Comparison of ENCODE assay signal across 16 cellular contexts in the genomic region with DNA sequence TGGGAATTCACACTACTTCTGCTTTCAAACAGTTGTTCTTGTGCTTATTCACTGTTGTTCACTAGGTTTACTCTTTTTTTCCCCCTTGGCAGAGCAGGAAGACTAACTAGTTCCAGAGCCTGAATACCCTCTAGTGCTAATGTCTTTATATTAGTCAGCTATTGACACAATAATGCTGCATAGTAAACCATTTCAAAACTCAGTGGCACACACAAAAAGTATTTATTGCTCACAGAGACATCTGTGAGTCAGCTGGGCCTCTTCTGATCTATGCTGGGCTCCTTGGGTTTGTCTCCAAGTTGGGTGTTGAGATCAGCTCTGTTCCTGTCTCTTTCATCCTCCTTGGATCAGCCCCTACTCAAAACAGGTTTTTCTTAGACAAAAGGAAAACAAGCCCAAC. TPM values are rescaled to one million over a fixed set of nuclear protein-coding genes. Genes with fewer than 3 reads are reported as not detected.
DNase-seq lines count a peak whose midpoint lies in the region; FAIRE-seq and TF ChIP-seq lines count a peak whose summit lies in the region.
"Had no signal": no experiment of that assay in that cellular context is flagged by ENCODE, and none has a peak within 500 bp of the region (broad histone marks: within the 10 kb centered on the region; RNA-seq: fewer than 3 reads in every experiment).

No MANE protein-coding gene starts in this region.

- H3K4me3 ChIP-seq in bronchial epithelial cell (ENCODE audit: low read depth, low read length) (no peak overlapping the region), suprapubic skin (no peak overlapping the region)
- H3K4me3 ChIP-seq: GM23338, pancreas, SK-N-MC had no signal

- no peak for TF ChIP-seq POLR2A in suprapubic skin (IDR thresholded peaks at IDR 0.05)

- DNase-seq in GM03348 (ENCODE audit: low spot score), result peak; percentile 69
- DNase-seq in MV-4-11 (lab: John Stamatoyannopoulos, UW), result peak; percentile 7
- DNase-seq in bronchial epithelial cell (ENCODE audit: low read depth), result peak; percentile 96
- peak; percentile 27 for DNase-seq in myocyte (ENCODE audit: low read depth)
- DNase-seq in A172 (ENCODE audit: low spot score), result no peak
- no peak for DNase-seq in suprapubic skin (ENCODE audit: low spot score in 2 of 2)
- DNase-seq in activated CD8-positive, alpha-beta memory T cell treated with anti-CD3 and anti-CD28 coated beads, Interleukin-2, amount 50 U/mL, for 48 hours, result no peak
- no peak for DNase-seq in 8988T
- DNase-seq: DMS79 treated with DMSO at 0.1 percent for 48 hours; pancreas; stimulated activated CD4-positive, alpha-beta T cell treated with anti-CD3 and anti-CD28 coated beads, Interleukin-4, amount 100 ng/mL, for 1 hour; substantia nigra had no signal

- no peaks in the 10 kb centered on the region for H3K36me3 ChIP-seq in bronchial epithelial cell (ENCODE audit: control insufficient read depth, insufficient read depth, low read length)
- H3K36me3 ChIP-seq in suprapubic skin, result no peaks in the 10 kb centered on the region
- H3K36me3 ChIP-seq: pancreas had no signal

- H3K27me3 ChIP-seq in bronchial epithelial cell (ENCODE audit: control insufficient read depth, insufficient read depth, low read length) (no peaks in the 10 kb centered on the region), suprapubic skin (no peaks in the 10 kb centered on the region)
- H3K27me3 ChIP-seq: pancreas had no signal

- no peaks in the 10 kb centered on the region for H3K9me3 ChIP-seq in suprapubic skin
- H3K9me3 ChIP-seq: pancreas had no signal

- no peaks in the 10 kb centered on the region for H3K4me1 ChIP-seq in suprapubic skin
- H3K4me1 ChIP-seq: pancreas had no signal

- no peak for TF ChIP-seq EP300 in suprapubic skin (IDR thresholded peaks at IDR 0.05)

- no peak overlapping the region for H3K27ac ChIP-seq in suprapubic skin
- H3K27ac ChIP-seq: pancreas, SK-N-MC had no signal

- FAIRE-seq in bronchial epithelial cell (lab: Jason Lieb, UNC), result no peak
- FAIRE-seq: frontal cortex, pancreas had no signal

- TF ChIP-seq CTCF in bronchial epithelial cell (IDR thresholded peaks at IDR 0.05; ENCODE audit: insufficient read depth, low read length, severe bottlenecking), result no peak
- no peak for TF ChIP-seq CTCF in suprapubic skin (IDR thresholded peaks at IDR 0.05)

RNA-seq across cellular contexts. Expression of gene RSRC1, which starts 51.1 kb away (rescaled TPM):
- 20.8 and 39.2 TPM in 2 replicates for total RNA-seq in bronchial epithelial cell
- total RNA-seq in myocyte, result 29.0 and 34.3 TPM in 2 replicates
- 13.3 TPM for polyA plus RNA-seq in myocyte (2012)
- total RNA-seq in A172 (2014; rRNA removed; shearing (Covaris generic)), result 93.0 and 108 TPM in 2 replicates
- 10 to 100 TPM; 20.4 to 33.2 (median 30.4) TPM for total RNA-seq in suprapubic skin

RNA-seq across cellular contexts. Expression of gene SHOX2, which starts 54.7 kb away (rescaled TPM):
- total RNA-seq in bronchial epithelial cell (not detected in 2 replicates), myocyte (2.4 TPM in 2 replicates), suprapubic skin (1 to 10 TPM in 1 of 4 donors, under 1 TPM in 3; 0.52 to 2.6 (median 0.62) TPM)
- 0.55 TPM for polyA plus RNA-seq in myocyte (2012)
- 9.0 and 13.6 TPM in 2 replicates for total RNA-seq in A172 (2014; rRNA removed; shearing (Covaris generic))
- total RNA-seq: frontal cortex, liver had no signal
- polyA plus RNA-seq: liver had no signal

Comparison
In these comparisons a context has a peak if more than half of its experiments do, and no peak if none do; other contexts are left out.
1. DNase-seq: peak in GM03348 (single experiment), MV-4-11 (single experiment), bronchial epithelial cell (single experiment) and myocyte (single experiment); none in A172 (single experiment), suprapubic skin (0 of 2), activated CD8-positive, alpha-beta memory T cell treated with anti-CD3 and anti-CD28 coated beads, Interleukin-2, amount 50 U/mL, for 48 hours (single experiment) and 8988T (single experiment).